1 cellular context compared by ENCODE assay signal in genomic region chrX:11619426-11619825, GRCh38.
TF ChIP-seq lines count a peak whose summit lies in the region.

No MANE protein-coding gene starts in this region.

TF ChIP-seq in IMR-90, 13 proteins besides CTCF, POLR2A, EP300 and RAD21:
- TF ChIP-seq BHLHE40 (IDR thresholded peaks at IDR 0.05; ENCODE audit: low read depth, low read length) = no peak
- TF ChIP-seq RFX5 (IDR thresholded peaks at IDR 0.05; ENCODE audit: low read depth, low read length) = no peak
- TF ChIP-seq RCOR1 (IDR thresholded peaks at IDR 0.05; ENCODE audit: insufficient replicate concordance, low read length) = no peak
- no peak for TF ChIP-seq ELK1 (IDR thresholded peaks at IDR 0.05; ENCODE audit: borderline replicate concordance, low read depth, low read length)
- TF ChIP-seq, protein P1, sequence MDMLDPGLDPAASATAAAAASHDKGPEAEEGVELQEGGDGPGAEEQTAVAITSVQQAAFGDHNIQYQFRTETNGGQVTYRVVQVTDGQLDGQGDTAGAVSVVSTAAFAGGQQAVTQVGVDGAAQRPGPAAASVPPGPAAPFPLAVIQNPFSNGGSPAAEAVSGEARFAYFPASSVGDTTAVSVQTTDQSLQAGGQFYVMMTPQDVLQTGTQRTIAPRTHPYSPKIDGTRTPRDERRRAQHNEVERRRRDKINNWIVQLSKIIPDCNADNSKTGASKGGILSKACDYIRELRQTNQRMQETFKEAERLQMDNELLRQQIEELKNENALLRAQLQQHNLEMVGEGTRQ (IDR thresholded peaks at IDR 0.05; ENCODE audit: low read depth, low read length) = no peak
- TF ChIP-seq MAFK (IDR thresholded peaks at IDR 0.05; ENCODE audit: low read depth, low read length) = no peak
- no peak for TF ChIP-seq FOS (IDR thresholded peaks at IDR 0.05; ENCODE audit: low read depth, low read length)
- no peak for TF ChIP-seq CEBPB (IDR thresholded peaks at IDR 0.05; ENCODE audit: low read depth, low read length)
- no peak for TF ChIP-seq SMC3 (IDR thresholded peaks at IDR 0.05; ENCODE audit: low read depth, low read length)
- TF ChIP-seq MAZ (IDR thresholded peaks at IDR 0.05; ENCODE audit: borderline replicate concordance, low read depth, low read length) = no peak
- no peak for TF ChIP-seq MXI1 (IDR thresholded peaks at IDR 0.05; ENCODE audit: borderline replicate concordance, low read depth, low read length)
- TF ChIP-seq NFE2L2 (IDR thresholded peaks at IDR 0.05; ENCODE audit: low read depth, low read length) = no peak
- no peak for TF ChIP-seq CHD1 (IDR thresholded peaks at IDR 0.05; ENCODE audit: low read depth, low read length)
